Comparison of ENCODE assay signal across 9 cellular contexts in genomic region chr5:149959406-149960236, GRCh38. TPM values are rescaled to one million over a fixed set of nuclear protein-coding genes. Genes with fewer than 3 reads are reported as not detected.
A peak's percentile ranks its signal among the peaks of the same experiment; 100 is the strongest.
DNase-seq lines count a peak whose midpoint lies in the region; ATAC-seq lines count a peak whose summit lies in the region.
"Had no signal": no experiment of that assay in that cellular context is flagged by ENCODE, and none has a peak within 500 bp of the region (broad histone marks: within the 10 kb centered on the region; RNA-seq: fewer than 3 reads in every experiment).

No MANE protein-coding gene starts in this region.

- no peak for ATAC-seq in HG02610 (IDR thresholded peaks at IDR 0.05; ENCODE audit: unreplicated experiment)
- no peak for ATAC-seq in HG02678 (IDR thresholded peaks at IDR 0.05; ENCODE audit: unreplicated experiment)

- DNase-seq in DMS53 treated with DMSO at 0.1 percent for 48 hours (lab: John Stamatoyannopoulos, UW; ENCODE audit: unreplicated experiment) (peak; percentile 37), HT1080 (ENCODE audit: low read depth) (peak; percentile 85), SW480 (ENCODE audit: low spot score) (peak; percentile 48), astrocyte of the hippocampus (ENCODE audit: low read depth, low spot score) (peak; percentile 55), iPS-NIHi7 (ENCODE audit: extremely low spot score) (peak; percentile 62)
- peak; percentile 24 for DNase-seq in stimulated activated CD4-positive, alpha-beta T cell treated with anti-CD3 and anti-CD28 coated beads, Interleukin-12 subunit alpha, Interleukin-12 subunit beta, amount 100 ng/mL, for 4 hours

RNA-seq across cellular contexts. Expression of gene SLC26A2, which starts 0.9 kb away (rescaled TPM):
- 16.1 and 19.5 TPM in 2 replicates for total RNA-seq in HT1080 (2014; rRNA removed; shearing (Covaris generic))
- 5.2 and 7.5 TPM in 2 replicates for polyA plus RNA-seq in HT1080 (2015; cell fraction: cytosol; rRNA removed)
- polyA plus RNA-seq in HT1080 (2015; cell fraction: nucleus; rRNA removed): 9.5 and 10.5 TPM in 2 replicates

RNA-seq across cellular contexts. Expression of gene PDE6A, which starts 15.0 kb away (rescaled TPM):
- not detected in 2 replicates for total RNA-seq in HT1080 (2014; rRNA removed; shearing (Covaris generic))
- polyA plus RNA-seq in HT1080 (2015; cell fraction: cytosol; rRNA removed): 0.01 TPM in 1 of 2 replicates, not detected in the other
- polyA plus RNA-seq in HT1080 (2015; cell fraction: nucleus; rRNA removed): 0.07 TPM in 1 of 2 replicates, not detected in the other
- total RNA-seq: glomerular endothelial cell had no signal

RNA-seq across cellular contexts. Expression of gene TIGD6, which starts 40.8 kb away (rescaled TPM):
- total RNA-seq in HT1080 (2014; rRNA removed; shearing (Covaris generic)): 3.5 and 4.0 TPM in 2 replicates
- 5.1 and 6.2 TPM in 2 replicates for polyA plus RNA-seq in HT1080 (2015; cell fraction: cytosol; rRNA removed)
- polyA plus RNA-seq in HT1080 (2015; cell fraction: nucleus; rRNA removed): 5.0 and 7.3 TPM in 2 replicates

RNA-seq across cellular contexts. Expression of gene HMGXB3, which starts 40.9 kb away (rescaled TPM):
- total RNA-seq in HT1080 (2014; rRNA removed; shearing (Covaris generic)): 44.6 and 56.3 TPM in 2 replicates
- polyA plus RNA-seq in HT1080 (2015; cell fraction: cytosol; rRNA removed): 24.8 and 28.0 TPM in 2 replicates
- 131 and 151 TPM in 2 replicates for polyA plus RNA-seq in HT1080 (2015; cell fraction: nucleus; rRNA removed)

Comparison
In these comparisons a context has a peak if more than half of its experiments do, and no peak if none do; other contexts are left out.
1. DNase-seq: peak in every context shown above with its lines; median percentile 85 in HT1080; 62 in iPS-NIHi7; 55 in astrocyte of the hippocampus; 48 in SW480; 37 in DMS53 treated with DMSO at 0.1 percent for 48 hours; 24 in stimulated activated CD4-positive, alpha-beta T cell treated with anti-CD3 and anti-CD28 coated beads, Interleukin-12 subunit alpha, Interleukin-12 subunit beta, amount 100 ng/mL, for 4 hours.